24 cellular contexts compared by ENCODE assay signal in the genomic region with DNA sequence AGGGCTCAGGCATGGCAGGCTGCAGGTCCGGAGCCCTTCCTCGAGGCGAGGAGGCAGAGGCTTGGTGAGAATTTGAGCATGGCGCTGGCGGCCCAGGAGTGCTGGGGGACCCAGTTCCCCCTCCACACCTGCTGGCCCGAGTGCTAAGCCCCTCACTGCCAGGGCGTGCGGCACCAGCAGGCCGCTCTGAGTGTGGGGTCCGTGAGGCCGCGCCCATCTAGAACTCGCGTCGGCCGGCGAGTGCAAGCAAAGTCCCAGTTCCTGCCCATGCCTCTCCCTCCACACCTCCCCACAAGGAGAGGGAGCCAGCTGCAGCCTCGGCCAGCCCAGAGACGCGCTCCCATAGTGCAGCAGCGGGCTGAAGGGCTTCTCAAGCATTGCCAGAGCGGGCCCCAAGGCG.
"Had no signal": no experiment of that assay in that cellular context is flagged by ENCODE, and none has a peak within 500 bp of the region (broad histone marks: within the 10 kb centered on the region; RNA-seq: fewer than 3 reads in every experiment).

No MANE protein-coding gene starts in this region.

- ATAC-seq: foreskin keratinocyte; gastroesophageal sphincter; left ventricle myocardium superior; natural killer cell; stimulated activated naive CD8-positive, alpha-beta T cell treated with anti-CD3 and anti-CD28 coated beads, Interleukin-15, amount 100 ng/mL, for 72 hours had no signal

- H3K4me3 Mint-ChIP-seq: dendritic cell treated with granulocyte-macrophage colony-stimulating factor and Interleukin-4, amounts not matched to agents 40 ng/mL and 50 ng/mL, for 4 days; immature natural killer cell; natural killer cell; neural crest cell; stimulated activated naive CD8-positive, alpha-beta T cell treated with anti-CD3 and anti-CD28 coated beads, Interleukin-15, amount 100 ng/mL, for 72 hours had no signal

- DNase-seq: colonic mucosa; effector memory CD4-positive, alpha-beta T cell; foreskin keratinocyte; heart right ventricle; hypothalamus; immature natural killer cell; islet precursor cell; left ventricle myocardium superior; lower lobe of right lung; natural killer cell; small intestine; stimulated activated CD4-positive, alpha-beta T cell treated with anti-CD3 and anti-CD28 coated beads, Interleukin-15, amount 100 ng/mL, for 24 hours; stimulated activated CD4-positive, alpha-beta T cell treated with anti-CD3 and anti-CD28 coated beads, Interleukin-2, amount 100 ng/mL, for 48 hours; stimulated activated naive CD4-positive, alpha-beta T cell; stimulated activated naive CD8-positive, alpha-beta T cell treated with anti-CD3 and anti-CD28 coated beads, Interleukin-15, amount 100 ng/mL, for 72 hours; transverse colon had no signal

- H3K36me3 Mint-ChIP-seq: immature natural killer cell, natural killer cell had no signal

- H3K9me3 ChIP-seq: colonic mucosa, esophagus muscularis mucosa, gastroesophageal sphincter, heart right ventricle, lower lobe of right lung, right lobe of liver, suprapubic skin, transverse colon, vagina had no signal

- H3K36me3 ChIP-seq: colonic mucosa, esophagus muscularis mucosa, gastroesophageal sphincter, heart right ventricle, lower lobe of right lung, right lobe of liver, suprapubic skin, transverse colon, vagina had no signal

- H3K4me1 ChIP-seq: colonic mucosa, foreskin keratinocyte, gastroesophageal sphincter, lower lobe of right lung, transverse colon, vagina had no signal

- H3K27me3 Mint-ChIP-seq: dendritic cell treated with granulocyte-macrophage colony-stimulating factor and Interleukin-4, amounts not matched to agents 40 ng/mL and 50 ng/mL, for 4 days; stimulated activated naive CD8-positive, alpha-beta T cell treated with anti-CD3 and anti-CD28 coated beads, Interleukin-15, amount 100 ng/mL, for 72 hours had no signal

- H3K4me1 Mint-ChIP-seq: immature natural killer cell; natural killer cell; neural crest cell; stimulated activated naive CD8-positive, alpha-beta T cell treated with anti-CD3 and anti-CD28 coated beads, Interleukin-15, amount 100 ng/mL, for 72 hours had no signal

- H3K9me3 Mint-ChIP-seq: dendritic cell treated with granulocyte-macrophage colony-stimulating factor and Interleukin-4, amounts not matched to agents 40 ng/mL and 50 ng/mL, for 4 days; stimulated activated naive CD8-positive, alpha-beta T cell treated with anti-CD3 and anti-CD28 coated beads, Interleukin-15, amount 100 ng/mL, for 72 hours had no signal

- H3K27ac Mint-ChIP-seq: dendritic cell treated with granulocyte-macrophage colony-stimulating factor and Interleukin-4, amounts not matched to agents 40 ng/mL and 50 ng/mL, for 4 days; immature natural killer cell; natural killer cell had no signal

- H3K4me3 ChIP-seq: colonic mucosa, esophagus muscularis mucosa, gastroesophageal sphincter, heart right ventricle, lower lobe of right lung, right lobe of liver, suprapubic skin, transverse colon, vagina had no signal

- H3K27me3 ChIP-seq: colonic mucosa, esophagus muscularis mucosa, foreskin keratinocyte, gastroesophageal sphincter, heart right ventricle, right lobe of liver, suprapubic skin, transverse colon, vagina had no signal

- FAIRE-seq: endothelial cell of umbilical vein, small intestine had no signal

- H3K27ac ChIP-seq: colonic mucosa, esophagus muscularis mucosa, foreskin keratinocyte, gastroesophageal sphincter, heart right ventricle, lower lobe of right lung, right lobe of liver, suprapubic skin, transverse colon, vagina had no signal
